Comparison of ENCODE assay signal across 1 cellular context in the genomic region with DNA sequence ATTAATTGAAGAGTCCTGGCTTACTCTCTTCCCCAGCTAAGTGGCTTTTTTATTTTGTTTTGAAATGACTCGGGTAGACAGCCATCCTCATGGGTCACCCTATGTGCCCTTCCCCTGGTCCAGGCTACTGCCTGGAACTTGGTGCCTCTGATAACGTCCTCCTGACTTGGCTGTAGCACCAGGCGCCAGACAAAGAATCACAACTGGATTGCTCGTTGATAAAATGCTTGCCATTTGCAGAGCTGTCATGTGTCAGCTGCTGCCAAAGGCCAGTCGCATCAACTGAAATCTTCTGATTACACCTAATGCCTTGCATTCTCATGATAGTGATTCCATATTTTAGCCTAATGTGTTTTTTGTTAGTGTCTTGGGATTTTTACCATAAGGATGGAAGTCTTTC.
TF ChIP-seq lines count a peak whose summit lies in the region.

No MANE protein-coding gene starts in this region.

TF ChIP-seq in GM12878, 131 proteins besides CTCF, POLR2A, EP300 and RAD21:
- no peak for TF ChIP-seq SMC3 (IDR thresholded peaks at IDR 0.05; ENCODE audit: borderline replicate concordance, low read length)
- no peak for TF ChIP-seq FOXM1 (IDR thresholded peaks at IDR 0.05; ENCODE audit: low read depth, low read length)
- TF ChIP-seq, protein P1, sequence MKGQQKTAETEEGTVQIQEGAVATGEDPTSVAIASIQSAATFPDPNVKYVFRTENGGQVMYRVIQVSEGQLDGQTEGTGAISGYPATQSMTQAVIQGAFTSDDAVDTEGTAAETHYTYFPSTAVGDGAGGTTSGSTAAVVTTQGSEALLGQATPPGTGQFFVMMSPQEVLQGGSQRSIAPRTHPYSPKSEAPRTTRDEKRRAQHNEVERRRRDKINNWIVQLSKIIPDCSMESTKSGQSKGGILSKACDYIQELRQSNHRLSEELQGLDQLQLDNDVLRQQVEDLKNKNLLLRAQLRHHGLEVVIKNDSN (IDR thresholded peaks at IDR 0.05; ENCODE audit: borderline replicate concordance, extremely low read length, insufficient read depth, low read depth, low read length) = no peak
- TF ChIP-seq, protein P2, sequence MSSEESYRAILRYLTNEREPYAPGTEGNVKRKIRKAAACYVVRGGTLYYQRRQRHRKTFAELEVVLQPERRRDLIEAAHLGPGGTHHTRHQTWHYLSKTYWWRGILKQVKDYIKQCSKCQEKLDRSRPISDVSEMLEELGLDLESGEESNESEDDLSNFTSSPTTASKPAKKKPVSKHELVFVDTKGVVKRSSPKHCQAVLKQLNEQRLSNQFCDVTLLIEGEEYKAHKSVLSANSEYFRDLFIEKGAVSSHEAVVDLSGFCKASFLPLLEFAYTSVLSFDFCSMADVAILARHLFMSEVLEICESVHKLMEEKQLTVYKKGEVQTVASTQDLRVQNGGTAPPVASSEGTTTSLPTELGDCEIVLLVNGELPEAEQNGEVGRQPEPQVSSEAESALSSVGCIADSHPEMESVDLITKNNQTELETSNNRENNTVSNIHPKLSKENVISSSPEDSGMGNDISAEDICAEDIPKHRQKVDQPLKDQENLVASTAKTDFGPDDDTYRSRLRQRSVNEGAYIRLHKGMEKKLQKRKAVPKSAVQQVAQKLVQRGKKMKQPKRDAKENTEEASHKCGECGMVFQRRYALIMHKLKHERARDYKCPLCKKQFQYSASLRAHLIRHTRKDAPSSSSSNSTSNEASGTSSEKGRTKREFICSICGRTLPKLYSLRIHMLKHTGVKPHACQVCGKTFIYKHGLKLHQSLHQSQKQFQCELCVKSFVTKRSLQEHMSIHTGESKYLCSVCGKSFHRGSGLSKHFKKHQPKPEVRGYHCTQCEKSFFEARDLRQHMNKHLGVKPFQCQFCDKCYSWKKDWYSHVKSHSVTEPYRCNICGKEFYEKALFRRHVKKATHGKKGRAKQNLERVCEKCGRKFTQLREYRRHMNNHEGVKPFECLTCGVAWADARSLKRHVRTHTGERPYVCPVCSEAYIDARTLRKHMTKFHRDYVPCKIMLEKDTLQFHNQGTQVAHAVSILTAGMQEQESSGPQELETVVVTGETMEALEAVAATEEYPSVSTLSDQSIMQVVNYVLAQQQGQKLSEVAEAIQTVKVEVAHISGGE (CRISPR knock-in tag; IDR thresholded peaks at IDR 0.05) = no peak
- TF ChIP-seq SIN3A (IDR thresholded peaks at IDR 0.05; ENCODE audit: low read depth, low read length) = no peak
- TF ChIP-seq, protein P3, sequence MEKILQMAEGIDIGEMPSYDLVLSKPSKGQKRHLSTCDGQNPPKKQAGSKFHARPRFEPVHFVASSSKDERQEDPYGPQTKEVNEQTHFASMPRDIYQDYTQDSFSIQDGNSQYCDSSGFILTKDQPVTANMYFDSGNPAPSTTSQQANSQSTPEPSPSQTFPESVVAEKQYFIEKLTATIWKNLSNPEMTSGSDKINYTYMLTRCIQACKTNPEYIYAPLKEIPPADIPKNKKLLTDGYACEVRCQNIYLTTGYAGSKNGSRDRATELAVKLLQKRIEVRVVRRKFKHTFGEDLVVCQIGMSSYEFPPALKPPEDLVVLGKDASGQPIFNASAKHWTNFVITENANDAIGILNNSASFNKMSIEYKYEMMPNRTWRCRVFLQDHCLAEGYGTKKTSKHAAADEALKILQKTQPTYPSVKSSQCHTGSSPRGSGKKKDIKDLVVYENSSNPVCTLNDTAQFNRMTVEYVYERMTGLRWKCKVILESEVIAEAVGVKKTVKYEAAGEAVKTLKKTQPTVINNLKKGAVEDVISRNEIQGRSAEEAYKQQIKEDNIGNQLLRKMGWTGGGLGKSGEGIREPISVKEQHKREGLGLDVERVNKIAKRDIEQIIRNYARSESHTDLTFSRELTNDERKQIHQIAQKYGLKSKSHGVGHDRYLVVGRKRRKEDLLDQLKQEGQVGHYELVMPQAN (conservative IDR thresholded peaks at IDR 0.05) = no peak
- TF ChIP-seq, protein P4, sequence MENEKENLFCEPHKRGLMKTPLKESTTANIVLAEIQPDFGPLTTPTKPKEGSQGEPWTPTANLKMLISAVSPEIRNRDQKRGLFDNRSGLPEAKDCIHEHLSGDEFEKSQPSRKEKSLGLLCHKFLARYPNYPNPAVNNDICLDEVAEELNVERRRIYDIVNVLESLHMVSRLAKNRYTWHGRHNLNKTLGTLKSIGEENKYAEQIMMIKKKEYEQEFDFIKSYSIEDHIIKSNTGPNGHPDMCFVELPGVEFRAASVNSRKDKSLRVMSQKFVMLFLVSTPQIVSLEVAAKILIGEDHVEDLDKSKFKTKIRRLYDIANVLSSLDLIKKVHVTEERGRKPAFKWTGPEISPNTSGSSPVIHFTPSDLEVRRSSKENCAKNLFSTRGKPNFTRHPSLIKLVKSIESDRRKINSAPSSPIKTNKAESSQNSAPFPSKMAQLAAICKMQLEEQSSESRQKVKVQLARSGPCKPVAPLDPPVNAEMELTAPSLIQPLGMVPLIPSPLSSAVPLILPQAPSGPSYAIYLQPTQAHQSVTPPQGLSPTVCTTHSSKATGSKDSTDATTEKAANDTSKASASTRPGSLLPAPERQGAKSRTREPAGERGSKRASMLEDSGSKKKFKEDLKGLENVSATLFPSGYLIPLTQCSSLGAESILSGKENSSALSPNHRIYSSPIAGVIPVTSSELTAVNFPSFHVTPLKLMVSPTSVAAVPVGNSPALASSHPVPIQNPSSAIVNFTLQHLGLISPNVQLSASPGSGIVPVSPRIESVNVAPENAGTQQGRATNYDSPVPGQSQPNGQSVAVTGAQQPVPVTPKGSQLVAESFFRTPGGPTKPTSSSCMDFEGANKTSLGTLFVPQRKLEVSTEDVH (IDR thresholded peaks at IDR 0.05; ENCODE audit: low read depth, partially characterized antibody) = no peak
- TF ChIP-seq ZNF207 (IDR thresholded peaks at IDR 0.05; ENCODE audit: borderline replicate concordance) = no peak
- no peak for TF ChIP-seq IKZF2 (IDR thresholded peaks at IDR 0.05)
- no peak for TF ChIP-seq LARP7 (IDR thresholded peaks at IDR 0.05)
- no peak for TF ChIP-seq RCOR1 (conservative IDR thresholded peaks at IDR 0.05; ENCODE audit: low read depth, low read length)
- TF ChIP-seq EGR1 (IDR thresholded peaks at IDR 0.05; ENCODE audit: borderline replicate concordance in 1 of 2, low read depth in 2 of 2, low read length in 2 of 2) = no peak
- no peak for TF ChIP-seq DPF2 (IDR thresholded peaks at IDR 0.05)
- no peak for TF ChIP-seq BHLHE40 (IDR thresholded peaks at IDR 0.05; ENCODE audit: borderline replicate concordance in 1 of 2, low read depth in 2 of 2, low read length in 1 of 2)
- TF ChIP-seq SREBF2 (IDR thresholded peaks at IDR 0.05; ENCODE audit: low read length) = no peak
- no peak for TF ChIP-seq ASH2L (IDR thresholded peaks at IDR 0.05; ENCODE audit: borderline replicate concordance, low read depth)
- no peak for TF ChIP-seq NRF1 (conservative IDR thresholded peaks at IDR 0.05; ENCODE audit: low read depth, low read length)
